In the genomic region with DNA sequence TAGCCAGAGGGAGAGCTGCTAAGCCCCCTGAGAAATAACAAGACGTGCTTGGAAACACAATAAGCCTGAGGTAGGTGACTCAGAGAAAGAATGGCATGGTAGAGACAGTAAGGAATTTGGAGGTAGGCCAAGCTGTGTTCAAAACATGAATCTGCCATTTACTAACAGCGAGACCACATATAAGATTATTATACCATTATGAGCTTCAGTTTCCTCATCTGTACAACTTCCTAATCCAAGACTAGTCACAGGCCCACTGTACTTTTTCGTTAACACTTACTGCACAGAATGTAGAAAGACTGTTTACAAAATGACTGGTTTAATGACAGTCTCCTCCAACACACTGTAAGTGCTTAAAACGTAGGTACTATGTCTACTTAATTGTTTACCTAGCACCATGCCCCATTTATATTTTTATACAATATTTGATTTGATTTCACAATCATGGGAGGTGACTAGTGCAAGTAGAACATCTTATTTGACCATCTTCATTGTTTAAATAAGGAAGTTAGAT, we compare ENCODE assay signal across 1 cellular context.
TF ChIP-seq lines count a peak whose summit lies in the region.

No MANE protein-coding gene starts in this region.

TF ChIP-seq in endothelial cell of umbilical vein, 7 proteins besides CTCF, POLR2A, EP300 and RAD21 (continued from another document):
- TF ChIP-seq, protein P1, sequence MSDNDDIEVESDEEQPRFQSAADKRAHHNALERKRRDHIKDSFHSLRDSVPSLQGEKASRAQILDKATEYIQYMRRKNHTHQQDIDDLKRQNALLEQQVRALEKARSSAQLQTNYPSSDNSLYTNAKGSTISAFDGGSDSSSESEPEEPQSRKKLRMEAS (IDR thresholded peaks at IDR 0.05; ENCODE audit: insufficient read depth, insufficient read length), result no peak
